ENCODE assay signal across 1 cellular context in the genomic region with DNA sequence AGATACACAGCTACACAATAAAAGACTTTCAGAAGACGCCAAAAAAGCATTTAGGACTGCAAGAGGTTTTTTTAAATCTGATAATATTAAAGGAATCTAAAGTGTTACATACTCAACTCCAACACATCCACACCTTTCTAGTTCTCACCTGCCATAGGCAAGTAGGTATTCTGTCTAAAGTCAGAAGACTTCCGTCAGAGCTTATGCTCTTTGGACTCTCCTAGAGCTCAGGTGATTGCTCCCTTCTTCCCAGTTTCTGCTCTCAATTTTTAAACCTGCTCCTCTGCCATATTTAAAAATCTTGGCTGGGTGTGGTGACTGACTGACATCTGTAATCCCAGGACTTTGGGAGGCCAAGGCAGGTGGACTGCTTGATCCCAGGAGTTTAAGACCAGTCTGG.
TF ChIP-seq lines count a peak whose summit lies in the region.

No MANE protein-coding gene starts in this region.

TF ChIP-seq in H1, 55 proteins besides CTCF, POLR2A, EP300 and RAD21 (continued from another document):
- TF ChIP-seq GABPA (IDR thresholded peaks at IDR 0.05; ENCODE audit: borderline replicate concordance, insufficient read depth, low read length) (no peak), KDM1A (IDR thresholded peaks at IDR 0.05; ENCODE audit: borderline replicate concordance, low read length) (no peak), SP2 (IDR thresholded peaks at IDR 0.05; ENCODE audit: low read length) (no peak)
- TF ChIP-seq, protein P1, sequence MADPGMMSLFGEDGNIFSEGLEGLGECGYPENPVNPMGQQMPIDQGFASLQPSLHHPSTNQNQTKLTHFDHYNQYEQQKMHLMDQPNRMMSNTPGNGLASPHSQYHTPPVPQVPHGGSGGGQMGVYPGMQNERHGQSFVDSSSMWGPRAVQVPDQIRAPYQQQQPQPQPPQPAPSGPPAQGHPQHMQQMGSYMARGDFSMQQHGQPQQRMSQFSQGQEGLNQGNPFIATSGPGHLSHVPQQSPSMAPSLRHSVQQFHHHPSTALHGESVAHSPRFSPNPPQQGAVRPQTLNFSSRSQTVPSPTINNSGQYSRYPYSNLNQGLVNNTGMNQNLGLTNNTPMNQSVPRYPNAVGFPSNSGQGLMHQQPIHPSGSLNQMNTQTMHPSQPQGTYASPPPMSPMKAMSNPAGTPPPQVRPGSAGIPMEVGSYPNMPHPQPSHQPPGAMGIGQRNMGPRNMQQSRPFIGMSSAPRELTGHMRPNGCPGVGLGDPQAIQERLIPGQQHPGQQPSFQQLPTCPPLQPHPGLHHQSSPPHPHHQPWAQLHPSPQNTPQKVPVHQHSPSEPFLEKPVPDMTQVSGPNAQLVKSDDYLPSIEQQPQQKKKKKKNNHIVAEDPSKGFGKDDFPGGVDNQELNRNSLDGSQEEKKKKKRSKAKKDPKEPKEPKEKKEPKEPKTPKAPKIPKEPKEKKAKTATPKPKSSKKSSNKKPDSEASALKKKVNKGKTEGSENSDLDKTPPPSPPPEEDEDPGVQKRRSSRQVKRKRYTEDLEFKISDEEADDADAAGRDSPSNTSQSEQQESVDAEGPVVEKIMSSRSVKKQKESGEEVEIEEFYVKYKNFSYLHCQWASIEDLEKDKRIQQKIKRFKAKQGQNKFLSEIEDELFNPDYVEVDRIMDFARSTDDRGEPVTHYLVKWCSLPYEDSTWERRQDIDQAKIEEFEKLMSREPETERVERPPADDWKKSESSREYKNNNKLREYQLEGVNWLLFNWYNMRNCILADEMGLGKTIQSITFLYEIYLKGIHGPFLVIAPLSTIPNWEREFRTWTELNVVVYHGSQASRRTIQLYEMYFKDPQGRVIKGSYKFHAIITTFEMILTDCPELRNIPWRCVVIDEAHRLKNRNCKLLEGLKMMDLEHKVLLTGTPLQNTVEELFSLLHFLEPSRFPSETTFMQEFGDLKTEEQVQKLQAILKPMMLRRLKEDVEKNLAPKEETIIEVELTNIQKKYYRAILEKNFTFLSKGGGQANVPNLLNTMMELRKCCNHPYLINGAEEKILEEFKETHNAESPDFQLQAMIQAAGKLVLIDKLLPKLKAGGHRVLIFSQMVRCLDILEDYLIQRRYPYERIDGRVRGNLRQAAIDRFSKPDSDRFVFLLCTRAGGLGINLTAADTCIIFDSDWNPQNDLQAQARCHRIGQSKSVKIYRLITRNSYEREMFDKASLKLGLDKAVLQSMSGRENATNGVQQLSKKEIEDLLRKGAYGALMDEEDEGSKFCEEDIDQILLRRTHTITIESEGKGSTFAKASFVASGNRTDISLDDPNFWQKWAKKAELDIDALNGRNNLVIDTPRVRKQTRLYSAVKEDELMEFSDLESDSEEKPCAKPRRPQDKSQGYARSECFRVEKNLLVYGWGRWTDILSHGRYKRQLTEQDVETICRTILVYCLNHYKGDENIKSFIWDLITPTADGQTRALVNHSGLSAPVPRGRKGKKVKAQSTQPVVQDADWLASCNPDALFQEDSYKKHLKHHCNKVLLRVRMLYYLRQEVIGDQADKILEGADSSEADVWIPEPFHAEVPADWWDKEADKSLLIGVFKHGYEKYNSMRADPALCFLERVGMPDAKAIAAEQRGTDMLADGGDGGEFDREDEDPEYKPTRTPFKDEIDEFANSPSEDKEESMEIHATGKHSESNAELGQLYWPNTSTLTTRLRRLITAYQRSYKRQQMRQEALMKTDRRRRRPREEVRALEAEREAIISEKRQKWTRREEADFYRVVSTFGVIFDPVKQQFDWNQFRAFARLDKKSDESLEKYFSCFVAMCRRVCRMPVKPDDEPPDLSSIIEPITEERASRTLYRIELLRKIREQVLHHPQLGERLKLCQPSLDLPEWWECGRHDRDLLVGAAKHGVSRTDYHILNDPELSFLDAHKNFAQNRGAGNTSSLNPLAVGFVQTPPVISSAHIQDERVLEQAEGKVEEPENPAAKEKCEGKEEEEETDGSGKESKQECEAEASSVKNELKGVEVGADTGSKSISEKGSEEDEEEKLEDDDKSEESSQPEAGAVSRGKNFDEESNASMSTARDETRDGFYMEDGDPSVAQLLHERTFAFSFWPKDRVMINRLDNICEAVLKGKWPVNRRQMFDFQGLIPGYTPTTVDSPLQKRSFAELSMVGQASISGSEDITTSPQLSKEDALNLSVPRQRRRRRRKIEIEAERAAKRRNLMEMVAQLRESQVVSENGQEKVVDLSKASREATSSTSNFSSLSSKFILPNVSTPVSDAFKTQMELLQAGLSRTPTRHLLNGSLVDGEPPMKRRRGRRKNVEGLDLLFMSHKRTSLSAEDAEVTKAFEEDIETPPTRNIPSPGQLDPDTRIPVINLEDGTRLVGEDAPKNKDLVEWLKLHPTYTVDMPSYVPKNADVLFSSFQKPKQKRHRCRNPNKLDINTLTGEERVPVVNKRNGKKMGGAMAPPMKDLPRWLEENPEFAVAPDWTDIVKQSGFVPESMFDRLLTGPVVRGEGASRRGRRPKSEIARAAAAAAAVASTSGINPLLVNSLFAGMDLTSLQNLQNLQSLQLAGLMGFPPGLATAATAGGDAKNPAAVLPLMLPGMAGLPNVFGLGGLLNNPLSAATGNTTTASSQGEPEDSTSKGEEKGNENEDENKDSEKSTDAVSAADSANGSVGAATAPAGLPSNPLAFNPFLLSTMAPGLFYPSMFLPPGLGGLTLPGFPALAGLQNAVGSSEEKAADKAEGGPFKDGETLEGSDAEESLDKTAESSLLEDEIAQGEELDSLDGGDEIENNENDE (IDR thresholded peaks at IDR 0.05; ENCODE audit: insufficient replicate concordance, low read length): no peak
